Comparison of ENCODE assay signal across 23 cellular contexts in genomic region chr16:50215680-50216079, GRCh38. TPM values are rescaled to one million over a fixed set of nuclear protein-coding genes. Genes with fewer than 3 reads are reported as not detected.
DNase-seq lines count a peak whose midpoint lies in the region; ATAC-seq, FAIRE-seq and TF ChIP-seq lines count a peak whose summit lies in the region.
"Had no signal": no experiment of that assay in that cellular context is flagged by ENCODE, and none has a peak within 500 bp of the region (broad histone marks: within the 10 kb centered on the region; RNA-seq: fewer than 3 reads in every experiment).

No MANE protein-coding gene starts in this region.

- FAIRE-seq in small intestine (lab: Jason Lieb, UNC): no peak
- FAIRE-seq: A204.1, D721Med had no signal

- CTCF ChIA-PET in activated CD8-positive, alpha-beta T cell treated with anti-CD3 and anti-CD28 coated beads, Interleukin-2, amount 10 ng/mL, durations not matched to agents 7 days and 5 days (lab: Charles Lee): interaction anchor here (1.0 to 4.1 kb wide), 5 partner anchors 58 to 591 kb away, joined by 4 to 24 read pairs (median 10); partner anchors contain the start of gene CNEP1R1
- CTCF ChIA-PET in activated CD8-positive, alpha-beta T cell treated with anti-CD3 and anti-CD28 coated beads for 36 hours (lab: Charles Lee): interaction anchor here (1.1 to 2.0 kb wide), 5 partner anchors 58 to 591 kb away, joined by 3 to 7 read pairs (median 3); no protein-coding TSS in a partner anchor
- CTCF ChIA-PET in CD8-positive, alpha-beta T cell (lab: Charles Lee): interaction anchor here (0.6 to 6.8 kb wide), 6 partner anchors 16 to 591 kb away, joined by 3 to 32 read pairs (median 4); partner anchors contain the start of gene CNEP1R1

- H3K27ac ChIP-seq in CD4-positive, CD25-positive, alpha-beta regulatory T cell (ENCODE audit: insufficient read depth, low read length, poor library complexity, severe bottlenecking): no peak overlapping the region
- H3K27ac ChIP-seq in small intestine (ENCODE audit: low read depth in 1 of 2, low read length in 1 of 2): no peak overlapping the region
- no peak overlapping the region for H3K27ac ChIP-seq in CD8-positive, alpha-beta T cell (ENCODE audit: low read depth, low read length)
- H3K27ac ChIP-seq: C4-2B had no signal

- DNase-seq in activated CD8-positive, alpha-beta T cell treated with anti-CD3 and anti-CD28 coated beads, Interleukin-2, amount 10 ng/mL, durations not matched to agents 7 days and 5 days: no peak
- DNase-seq in activated CD8-positive, alpha-beta T cell treated with anti-CD3 and anti-CD28 coated beads for 36 hours: no peak
- peak in 1 of 3 donors; percentile 53 for DNase-seq in CD4-positive, CD25-positive, alpha-beta regulatory T cell
- DNase-seq in natural killer cell (no peak), small intestine (no peak)
- DNase-seq in CD8-positive, alpha-beta T cell: no peak
- DNase-seq: DMS53, GDM1, HCEC 1CT, KBM-7, NCI-H1092, NCI-H1436 treated with DMSO at 0.1 percent for 48 hours, NCI-H1930, NCI-H226, NCI-H524 treated with DMSO at 0.1 percent for 48 hours, NCI-H82, SIG-M5 had no signal

- H3K27me3 ChIP-seq in CD4-positive, CD25-positive, alpha-beta regulatory T cell (ENCODE audit: control insufficient read depth, insufficient read depth, low read length): no peaks in the 10 kb centered on the region
- H3K27me3 ChIP-seq in small intestine (ENCODE audit: control insufficient read depth in 2 of 2, insufficient read depth in 2 of 2, low read length in 2 of 2): no peaks in the 10 kb centered on the region
- no peaks in the 10 kb centered on the region for H3K27me3 ChIP-seq in CD8-positive, alpha-beta T cell (ENCODE audit: insufficient read depth, low read length)

- H3K9me3 Mint-ChIP-seq in activated CD8-positive, alpha-beta T cell treated with anti-CD3 and anti-CD28 coated beads, Interleukin-2, amount 10 ng/mL, durations not matched to agents 7 days and 5 days (ENCODE audit: insufficient read depth): no peaks in the 10 kb centered on the region
- H3K9me3 Mint-ChIP-seq in activated CD8-positive, alpha-beta T cell treated with anti-CD3 and anti-CD28 coated beads for 36 hours: no peaks in the 10 kb centered on the region
- no peaks in the 10 kb centered on the region for H3K9me3 Mint-ChIP-seq in CD4-positive, CD25-positive, alpha-beta regulatory T cell
- H3K9me3 Mint-ChIP-seq in T-helper 1 cell treated with Interleukin-12 subunit alpha and Interleukin-12 subunit beta and Interleukin-4 antibody, amounts not matched to agents 30 μg/mL and 1 μg/mL, for 36 hours: no peaks in the 10 kb centered on the region
- no peaks in the 10 kb centered on the region for H3K9me3 Mint-ChIP-seq in natural killer cell
- H3K9me3 Mint-ChIP-seq in CD8-positive, alpha-beta T cell: no peaks in the 10 kb centered on the region
- H3K9me3 Mint-ChIP-seq: GM23338 had no signal

- peak; percentile 43 for ATAC-seq in activated CD8-positive, alpha-beta T cell treated with anti-CD3 and anti-CD28 coated beads, Interleukin-2, amount 10 ng/mL, durations not matched to agents 7 days and 5 days
- no peak for ATAC-seq in activated CD8-positive, alpha-beta T cell treated with anti-CD3 and anti-CD28 coated beads for 36 hours
- ATAC-seq in CD4-positive, CD25-positive, alpha-beta regulatory T cell (ENCODE audit: low read depth in 2 of 2): no peak
- peak in 2 of 3 donors; percentile 33 to 63 for ATAC-seq in natural killer cell
- no peak for ATAC-seq in CD8-positive, alpha-beta T cell
- ATAC-seq: GM23338, Panc1 had no signal

- POLR2A ChIA-PET in activated CD8-positive, alpha-beta T cell treated with anti-CD3 and anti-CD28 coated beads, Interleukin-2, amount 10 ng/mL, durations not matched to agents 7 days and 5 days (lab: Charles Lee): no interaction called here
- POLR2A ChIA-PET in activated CD8-positive, alpha-beta T cell treated with anti-CD3 and anti-CD28 coated beads for 36 hours (lab: Charles Lee): interaction anchor here (1.1 kb wide), 1 partner anchor 62 kb away, joined by 3 read pairs; no protein-coding TSS in a partner anchor
- POLR2A ChIA-PET in CD8-positive, alpha-beta T cell (lab: Charles Lee): interaction anchor here (0.7 kb wide), 1 partner anchor 411 kb away, joined by 4 read pairs; no protein-coding TSS in a partner anchor

- H3K27me3 Mint-ChIP-seq in activated CD8-positive, alpha-beta T cell treated with anti-CD3 and anti-CD28 coated beads, Interleukin-2, amount 10 ng/mL, durations not matched to agents 7 days and 5 days (ENCODE audit: low read depth): no peaks in the 10 kb centered on the region
- no peaks in the 10 kb centered on the region for H3K27me3 Mint-ChIP-seq in activated CD8-positive, alpha-beta T cell treated with anti-CD3 and anti-CD28 coated beads for 36 hours
- no peaks in the 10 kb centered on the region for H3K27me3 Mint-ChIP-seq in CD4-positive, CD25-positive, alpha-beta regulatory T cell
- no peaks in the 10 kb centered on the region for H3K27me3 Mint-ChIP-seq in T-helper 1 cell treated with Interleukin-12 subunit alpha and Interleukin-12 subunit beta and Interleukin-4 antibody, amounts not matched to agents 30 μg/mL and 1 μg/mL, for 36 hours (ENCODE audit: low read depth)
- H3K27me3 Mint-ChIP-seq in natural killer cell (ENCODE audit: low read depth in 2 of 2): no peaks in the 10 kb centered on the region
- H3K27me3 Mint-ChIP-seq in CD8-positive, alpha-beta T cell (ENCODE audit: low read depth): no peaks in the 10 kb centered on the region

- peaks cover 65% of the 10 kb centered on the region for H3K36me3 ChIP-seq in CD4-positive, CD25-positive, alpha-beta regulatory T cell (ENCODE audit: control insufficient read depth, insufficient read depth, low read length)
- H3K36me3 ChIP-seq in small intestine (ENCODE audit: control insufficient read depth in 2 of 2, insufficient read depth in 2 of 2, low read length in 2 of 2): peaks cover 9 to 16% of the 10 kb centered on the region in 2 donors
- H3K36me3 ChIP-seq in CD8-positive, alpha-beta T cell (ENCODE audit: insufficient read depth, low read length): peaks cover 21% of the 10 kb centered on the region

- H3K4me1 Mint-ChIP-seq in activated CD8-positive, alpha-beta T cell treated with anti-CD3 and anti-CD28 coated beads, Interleukin-2, amount 10 ng/mL, durations not matched to agents 7 days and 5 days (ENCODE audit: low read depth): peaks cover 39% of the 10 kb centered on the region
- peaks cover 15% of the 10 kb centered on the region for H3K4me1 Mint-ChIP-seq in activated CD8-positive, alpha-beta T cell treated with anti-CD3 and anti-CD28 coated beads for 36 hours (ENCODE audit: low read depth)
- peaks cover 6 to 14% (median 8%) of the 10 kb centered on the region in 4 donors for H3K4me1 Mint-ChIP-seq in CD4-positive, CD25-positive, alpha-beta regulatory T cell
- H3K4me1 Mint-ChIP-seq in T-helper 1 cell treated with Interleukin-12 subunit alpha and Interleukin-12 subunit beta and Interleukin-4 antibody, amounts not matched to agents 30 μg/mL and 1 μg/mL, for 36 hours (ENCODE audit: low read depth): peaks cover 31% of the 10 kb centered on the region
- peaks cover 33 to 38% of the 10 kb centered on the region in 2 donors for H3K4me1 Mint-ChIP-seq in natural killer cell
- H3K4me1 Mint-ChIP-seq in CD8-positive, alpha-beta T cell (ENCODE audit: low read depth): peaks cover 16% of the 10 kb centered on the region

- H3K27ac Mint-ChIP-seq in activated CD8-positive, alpha-beta T cell treated with anti-CD3 and anti-CD28 coated beads, Interleukin-2, amount 10 ng/mL, durations not matched to agents 7 days and 5 days: peak overlapping the region; percentile 80
- H3K27ac Mint-ChIP-seq in activated CD8-positive, alpha-beta T cell treated with anti-CD3 and anti-CD28 coated beads for 36 hours: no peak overlapping the region
- H3K27ac Mint-ChIP-seq in CD4-positive, CD25-positive, alpha-beta regulatory T cell: peak overlapping the region in 2 of 3 donors; percentile 26 to 53
- H3K27ac Mint-ChIP-seq in T-helper 1 cell treated with Interleukin-12 subunit alpha and Interleukin-12 subunit beta and Interleukin-4 antibody, amounts not matched to agents 30 μg/mL and 1 μg/mL, for 36 hours: peak overlapping the region; percentile 79
- peak overlapping the region; percentile 89 to 91 for H3K27ac Mint-ChIP-seq in natural killer cell
- H3K27ac Mint-ChIP-seq in CD8-positive, alpha-beta T cell: no peak overlapping the region
- H3K27ac Mint-ChIP-seq: GM23338 had no signal

- no peak overlapping the region for H3K4me3 ChIP-seq in CD4-positive, CD25-positive, alpha-beta regulatory T cell (ENCODE audit: low read depth, low read length)
- no peak overlapping the region for H3K4me3 ChIP-seq in small intestine (ENCODE audit: low read depth in 1 of 2, low read length in 2 of 2)
- H3K4me3 ChIP-seq in CD8-positive, alpha-beta T cell (ENCODE audit: low read depth, low read length): no peak overlapping the region
- H3K4me3 ChIP-seq: GM23338 had no signal

- TF ChIP-seq CTCF in activated CD8-positive, alpha-beta T cell treated with anti-CD3 and anti-CD28 coated beads for 36 hours (IDR thresholded peaks at IDR 0.05): no peak
- TF ChIP-seq CTCF in natural killer cell (IDR thresholded peaks at IDR 0.05): no peak
- no peak for TF ChIP-seq CTCF in CD8-positive, alpha-beta T cell (IDR thresholded peaks at IDR 0.05)

- peak overlapping the region; percentile 61 for H3K4me3 Mint-ChIP-seq in activated CD8-positive, alpha-beta T cell treated with anti-CD3 and anti-CD28 coated beads, Interleukin-2, amount 10 ng/mL, durations not matched to agents 7 days and 5 days
- H3K4me3 Mint-ChIP-seq in activated CD8-positive, alpha-beta T cell treated with anti-CD3 and anti-CD28 coated beads for 36 hours: no peak overlapping the region
- H3K4me3 Mint-ChIP-seq in CD4-positive, CD25-positive, alpha-beta regulatory T cell: no peak overlapping the region
- H3K4me3 Mint-ChIP-seq in T-helper 1 cell treated with Interleukin-12 subunit alpha and Interleukin-12 subunit beta and Interleukin-4 antibody, amounts not matched to agents 30 μg/mL and 1 μg/mL, for 36 hours: peak overlapping the region; percentile 58
- peak overlapping the region; percentile 82 for H3K4me3 Mint-ChIP-seq in natural killer cell
- no peak overlapping the region for H3K4me3 Mint-ChIP-seq in CD8-positive, alpha-beta T cell
- H3K4me3 Mint-ChIP-seq: GM23338 had no signal

- peaks cover 44% of the 10 kb centered on the region for H3K36me3 Mint-ChIP-seq in activated CD8-positive, alpha-beta T cell treated with anti-CD3 and anti-CD28 coated beads, Interleukin-2, amount 10 ng/mL, durations not matched to agents 7 days and 5 days (ENCODE audit: low read depth)
- H3K36me3 Mint-ChIP-seq in activated CD8-positive, alpha-beta T cell treated with anti-CD3 and anti-CD28 coated beads for 36 hours (ENCODE audit: low read depth): peaks cover 20% of the 10 kb centered on the region
- H3K36me3 Mint-ChIP-seq in CD4-positive, CD25-positive, alpha-beta regulatory T cell: peaks cover 38% of the 10 kb centered on the region
- H3K36me3 Mint-ChIP-seq in T-helper 1 cell treated with Interleukin-12 subunit alpha and Interleukin-12 subunit beta and Interleukin-4 antibody, amounts not matched to agents 30 μg/mL and 1 μg/mL, for 36 hours (ENCODE audit: low read depth): peaks cover 16% of the 10 kb centered on the region
- H3K36me3 Mint-ChIP-seq in natural killer cell: no peaks in the 10 kb centered on the region
- peaks cover 75% of the 10 kb centered on the region for H3K36me3 Mint-ChIP-seq in CD8-positive, alpha-beta T cell

- intact Hi-C loops in activated CD8-positive, alpha-beta T cell treated with anti-CD3 and anti-CD28 coated beads for 36 hours (cut with micrococcal nuclease): loop anchor here (10.0 kb wide), 4 partner anchors 69 to 191 kb away; partner anchors contain the start of gene CNEP1R1
- intact Hi-C loops in natural killer cell (cut with micrococcal nuclease): loop anchor here (1.0 to 5.0 kb wide), 2 partner anchors 52 to 591 kb away; partner anchors contain the start of gene ADCY7
- intact Hi-C loops in CD8-positive, alpha-beta T cell (cut with DNase I, micrococcal nuclease): loop anchor here (2.0 to 10.0 kb wide), 5 partner anchors 97 to 531 kb away; no protein-coding TSS in a partner anchor

- H3K9me3 ChIP-seq in CD4-positive, CD25-positive, alpha-beta regulatory T cell (ENCODE audit: control insufficient read depth in 2 of 2, low read length in 2 of 2): no peaks in the 10 kb centered on the region
- H3K9me3 ChIP-seq in small intestine (ENCODE audit: control insufficient read depth, low read depth): no peaks in the 10 kb centered on the region
- H3K9me3 ChIP-seq in CD8-positive, alpha-beta T cell (ENCODE audit: low read length): no peaks in the 10 kb centered on the region

- 80 to 87% (median 87%) methylated on average over 4 of the region's 4 CpGs for WGBS in small intestine, 3 donors

- H3K4me1 ChIP-seq in CD4-positive, CD25-positive, alpha-beta regulatory T cell (ENCODE audit: control insufficient read depth, insufficient read depth, low read length, poor library complexity, severe bottlenecking): no peaks in the 10 kb centered on the region
- H3K4me1 ChIP-seq in small intestine (ENCODE audit: control insufficient read depth in 2 of 2, insufficient read depth in 1 of 2, low read depth in 1 of 2, low read length in 1 of 2): no peaks in the 10 kb centered on the region
- no peaks in the 10 kb centered on the region for H3K4me1 ChIP-seq in CD8-positive, alpha-beta T cell (ENCODE audit: insufficient read depth, low read length)

RNA-seq across cellular contexts. Expression of gene ADCY7, which starts 50.7 kb away (rescaled TPM):
- 100 to 1,000 TPM; 214 to 225 TPM for total RNA-seq in activated CD8-positive, alpha-beta T cell treated with anti-CD3 and anti-CD28 coated beads, Interleukin-2, amount 10 ng/mL, durations not matched to agents 7 days and 5 days
- 10 to 100 TPM; 89.9 to 92.1 TPM for total RNA-seq in activated CD8-positive, alpha-beta T cell treated with anti-CD3 and anti-CD28 coated beads for 36 hours
- total RNA-seq in CD4-positive, CD25-positive, alpha-beta regulatory T cell: 233 TPM
- polyA plus RNA-seq in CD4-positive, CD25-positive, alpha-beta regulatory T cell: 10 to 100 TPM; 33.1 to 52.3 (median 46.6) TPM
- total RNA-seq in natural killer cell: 100 to 1,000 TPM; 479 to 591 (median 512) TPM
- 1 to 10 TPM in 1 of 3 donors, under 1 TPM in 2; 0.45 to 6.3 (median 0.54) TPM for polyA plus RNA-seq in small intestine
- 100 to 1,000 TPM; 117 to 126 TPM for total RNA-seq in CD8-positive, alpha-beta T cell

Comparison
In these comparisons a context has a peak if more than half of its experiments do, and no peak if none do; other contexts are left out.
1. ATAC-seq: peak in activated CD8-positive, alpha-beta T cell treated with anti-CD3 and anti-CD28 coated beads, Interleukin-2, amount 10 ng/mL, durations not matched to agents 7 days and 5 days (single experiment) and natural killer cell (2 of 3); none in activated CD8-positive, alpha-beta T cell treated with anti-CD3 and anti-CD28 coated beads for 36 hours (single experiment), CD4-positive, CD25-positive, alpha-beta regulatory T cell (0 of 2) and CD8-positive, alpha-beta T cell (single experiment).
2. H3K27ac Mint-ChIP-seq: peak in activated CD8-positive, alpha-beta T cell treated with anti-CD3 and anti-CD28 coated beads, Interleukin-2, amount 10 ng/mL, durations not matched to agents 7 days and 5 days (single experiment), CD4-positive, CD25-positive, alpha-beta regulatory T cell (2 of 3), T-helper 1 cell treated with Interleukin-12 subunit alpha and Interleukin-12 subunit beta and Interleukin-4 antibody, amounts not matched to agents 30 μg/mL and 1 μg/mL, for 36 hours (single experiment) and natural killer cell (2 of 2); none in activated CD8-positive, alpha-beta T cell treated with anti-CD3 and anti-CD28 coated beads for 36 hours (single experiment) and CD8-positive, alpha-beta T cell (single experiment).
3. H3K4me3 Mint-ChIP-seq: peak in activated CD8-positive, alpha-beta T cell treated with anti-CD3 and anti-CD28 coated beads, Interleukin-2, amount 10 ng/mL, durations not matched to agents 7 days and 5 days (single experiment), T-helper 1 cell treated with Interleukin-12 subunit alpha and Interleukin-12 subunit beta and Interleukin-4 antibody, amounts not matched to agents 30 μg/mL and 1 μg/mL, for 36 hours (single experiment) and natural killer cell (single experiment); none in activated CD8-positive, alpha-beta T cell treated with anti-CD3 and anti-CD28 coated beads for 36 hours (single experiment), CD4-positive, CD25-positive, alpha-beta regulatory T cell (0 of 4) and CD8-positive, alpha-beta T cell (single experiment).